ENCODE assay signal across 26 cellular contexts in genomic region chr13:85141425-85141824, GRCh38.
"Had no signal": no experiment of that assay in that cellular context is flagged by ENCODE, and none has a peak within 500 bp of the region (broad histone marks: within the 10 kb centered on the region; RNA-seq: fewer than 3 reads in every experiment).

No MANE protein-coding gene starts in this region.

- H3K27me3 Mint-ChIP-seq: naive thymus-derived CD8-positive, alpha-beta T cell; stimulated activated memory B cell treated with anti-CD40 and anti-IgM and Interleukin-4, amounts not matched to agents 10 μg/mL and 1 μg/mL and 100 μg/mL, for 72 hours; stimulated activated naive CD8-positive, alpha-beta T cell treated with anti-CD3 and anti-CD28 coated beads, Interleukin-15, amount 100 ng/mL, for 72 hours; type B pancreatic cell had no signal

- H3K27me3 ChIP-seq: left lung, ovary, right lobe of liver, tibial nerve, uterus had no signal

- H3K9me3 Mint-ChIP-seq: nephron had no signal

- H3K36me3 Mint-ChIP-seq: immature natural killer cell; naive thymus-derived CD8-positive, alpha-beta T cell; stimulated activated memory B cell treated with anti-CD40 and anti-IgM and Interleukin-4, amounts not matched to agents 10 μg/mL and 1 μg/mL and 100 μg/mL, for 72 hours; type B pancreatic cell had no signal

- H3K27ac ChIP-seq: left lung, lower lobe of right lung, ovary, prostate gland, right lobe of liver, tibial nerve, uterus had no signal

- DNase-seq: hypothalamus; immature natural killer cell; kidney; left colon; left lung; lower lobe of right lung; mammary epithelial cell; naive thymus-derived CD8-positive, alpha-beta T cell; ovary; posterior cingulate gyrus; right lobe of liver; stimulated activated CD4-positive, alpha-beta T cell treated with anti-CD3 and anti-CD28 coated beads, Interleukin-1b, Interleukin-23, amount 100 ng/mL, for 48 hours; stimulated activated CD4-positive, alpha-beta T cell treated with anti-CD3 and anti-CD28 coated beads, Interleukin-2, amount 100 ng/mL, for 48 hours; stimulated activated CD4-positive, alpha-beta T cell treated with anti-CD3 and anti-CD28 coated beads, Interleukin-4, amount 100 ng/mL, for 4 hours; stimulated activated CD8-positive, alpha-beta memory T cell treated with anti-CD3 and anti-CD28 coated beads, Interleukin-4, amount 100 ng/mL, for 48 hours; stimulated activated naive CD4-positive, alpha-beta T cell treated with Interleukin-2 at 50 U/mL for 16 hours; stimulated activated naive CD8-positive, alpha-beta T cell treated with anti-CD3 and anti-CD28 coated beads, Interleukin-15, amount 100 ng/mL, for 72 hours; substantia nigra; uterus had no signal

- H3K36me3 ChIP-seq: left lung, lower lobe of right lung, ovary, prostate gland, right lobe of liver, tibial nerve, uterus had no signal

- H3K4me3 Mint-ChIP-seq: immature natural killer cell; naive thymus-derived CD8-positive, alpha-beta T cell; nephron; stimulated activated memory B cell treated with anti-CD40 and anti-IgM and Interleukin-4, amounts not matched to agents 10 μg/mL and 1 μg/mL and 100 μg/mL, for 72 hours; stimulated activated naive CD8-positive, alpha-beta T cell treated with anti-CD3 and anti-CD28 coated beads, Interleukin-15, amount 100 ng/mL, for 72 hours; type B pancreatic cell had no signal

- H3K27ac Mint-ChIP-seq: immature natural killer cell; naive thymus-derived CD8-positive, alpha-beta T cell; stimulated activated memory B cell treated with anti-CD40 and anti-IgM and Interleukin-4, amounts not matched to agents 10 μg/mL and 1 μg/mL and 100 μg/mL, for 72 hours; stimulated activated naive CD8-positive, alpha-beta T cell treated with anti-CD3 and anti-CD28 coated beads, Interleukin-15, amount 100 ng/mL, for 72 hours had no signal

- FAIRE-seq: islet of Langerhans, kidney had no signal

- H3K4me1 Mint-ChIP-seq: immature natural killer cell; naive thymus-derived CD8-positive, alpha-beta T cell; stimulated activated memory B cell treated with anti-CD40 and anti-IgM and Interleukin-4, amounts not matched to agents 10 μg/mL and 1 μg/mL and 100 μg/mL, for 72 hours; stimulated activated naive CD8-positive, alpha-beta T cell treated with anti-CD3 and anti-CD28 coated beads, Interleukin-15, amount 100 ng/mL, for 72 hours had no signal

- H3K4me3 ChIP-seq: left lung, lower lobe of right lung, ovary, prostate gland, right lobe of liver, smooth muscle cell, tibial nerve, uterus had no signal

- H3K9me3 ChIP-seq: left lung, lower lobe of right lung, ovary, prostate gland, right lobe of liver, tibial nerve, uterus had no signal

- H3K4me1 ChIP-seq: left lung, lower lobe of right lung, prostate gland, right lobe of liver, tibial nerve, uterus had no signal

- H3K4me2 ChIP-seq: smooth muscle cell had no signal

- ATAC-seq: left colon; naive thymus-derived CD8-positive, alpha-beta T cell; right lobe of liver; stimulated activated memory B cell treated with anti-CD40 and anti-IgM and Interleukin-4, amounts not matched to agents 10 μg/mL and 1 μg/mL and 100 μg/mL, for 72 hours; stimulated activated naive CD8-positive, alpha-beta T cell treated with anti-CD3 and anti-CD28 coated beads, Interleukin-15, amount 100 ng/mL, for 72 hours had no signal
